19 cellular contexts compared by ENCODE assay signal in the genomic region with DNA sequence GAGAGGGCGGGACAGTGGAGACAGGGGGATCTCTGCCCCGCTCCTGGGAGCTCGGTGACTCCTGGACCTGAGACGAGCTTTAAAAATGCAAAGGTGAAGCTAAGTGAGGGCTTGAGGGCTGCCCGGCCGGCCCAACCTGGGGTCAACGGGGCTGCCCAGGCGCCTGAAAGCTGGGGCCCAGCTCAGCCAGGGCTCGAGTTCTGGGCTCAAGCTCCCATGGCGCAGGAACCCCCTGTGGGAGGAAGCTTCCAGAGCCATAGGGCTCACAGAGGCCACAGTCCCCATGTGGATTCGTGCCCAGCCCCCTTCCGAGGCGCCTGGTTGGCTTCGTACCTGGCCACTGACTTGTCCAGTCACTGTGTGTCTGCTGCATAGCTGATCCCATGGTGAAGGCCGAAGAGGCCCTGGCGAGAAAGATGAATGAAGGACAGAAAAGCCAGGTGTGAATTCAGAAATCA.
DNase-seq lines count a peak whose midpoint lies in the region; ATAC-seq and TF ChIP-seq lines count a peak whose summit lies in the region.
"Had no signal": no experiment of that assay in that cellular context is flagged by ENCODE, and none has a peak within 500 bp of the region (broad histone marks: within the 10 kb centered on the region; RNA-seq: fewer than 3 reads in every experiment).

No MANE protein-coding gene starts in this region.

- H3K27ac Mint-ChIP-seq in WTC11, result no peak overlapping the region
- no peak overlapping the region for H3K27ac Mint-ChIP-seq in activated CD4-positive, alpha-beta memory T cell treated with anti-CD3 and anti-CD28 coated beads, Interleukin-2, amount 10 ng/mL, durations not matched to agents 7 days and 5 days

- H3K9ac ChIP-seq in BLaER1 treated with 17β-estradiol and CSF1 and Interleukin-3, amounts not matched to agents 10 nM and 100 nM, result peak overlapping the region in 1 of 11 experiments; percentile 18; a peak in 1 of 22 replicates
- H3K9ac ChIP-seq in mucosa of stomach (ENCODE audit: low read length) (peak overlapping the region; percentile 6), mesendoderm (ENCODE audit: low read length) (no peak overlapping the region)

- H3K9me3 ChIP-seq in BLaER1 treated with 17β-estradiol and CSF1 and Interleukin-3, amounts not matched to agents 10 nM and 100 nM (replicated peaks in 1 of 11), result peaks cover 15 to 21% (median 18%) of the 10 kb centered on the region in 11 experiments
- no peaks in the 10 kb centered on the region for H3K9me3 ChIP-seq in mucosa of stomach (ENCODE audit: control insufficient read depth, low read length)
- no peaks in the 10 kb centered on the region for H3K9me3 ChIP-seq in psoas muscle
- H3K9me3 ChIP-seq: MG63 had no signal

- H3K27me3 ChIP-seq in BLaER1 treated with 17β-estradiol and CSF1 and Interleukin-3, amounts not matched to agents 10 nM and 100 nM, result no peaks in the 10 kb centered on the region
- no peaks in the 10 kb centered on the region for H3K27me3 ChIP-seq in mucosa of stomach (ENCODE audit: control insufficient read depth, insufficient read depth, low read length)
- H3K27me3 ChIP-seq in psoas muscle (ENCODE audit: insufficient read depth in 3 of 3, low read length in 2 of 3), result no peaks in the 10 kb centered on the region
- no peaks in the 10 kb centered on the region for H3K27me3 ChIP-seq in mesendoderm (ENCODE audit: insufficient read depth, low read length, poor library complexity)
- H3K27me3 ChIP-seq: MG63 had no signal

- no peak for TF ChIP-seq CTCF in WTC11 (IDR thresholded peaks at IDR 0.05)
- no peak for TF ChIP-seq CTCF in psoas muscle (IDR thresholded peaks at IDR 0.05)

- peaks cover 41 to 71% (median 59%) of the 10 kb centered on the region in 10 experiments for H3K4me1 ChIP-seq in BLaER1 treated with 17β-estradiol and CSF1 and Interleukin-3, amounts not matched to agents 10 nM and 100 nM
- H3K4me1 ChIP-seq in mucosa of stomach (ENCODE audit: control insufficient read depth, insufficient read depth, low read length), result peaks cover 49% of the 10 kb centered on the region
- H3K4me1 ChIP-seq in psoas muscle, result peaks cover 34% of the 10 kb centered on the region
- peaks cover 10% of the 10 kb centered on the region for H3K4me1 ChIP-seq in mesendoderm (ENCODE audit: control insufficient read depth, low read depth, low read length)

- no peak overlapping the region for H3K18ac ChIP-seq in mesendoderm (ENCODE audit: low read length)

- H4K20me1 ChIP-seq in BLaER1 treated with 17β-estradiol and CSF1 and Interleukin-3, amounts not matched to agents 10 nM and 100 nM, result peaks cover 0 to 12% (median 0%) of the 10 kb centered on the region in 11 experiments; a peak in 1 of 22 replicates

- POLR2A ChIA-PET in WTC11 (lab: Charles Lee), result interaction anchor here (1.2 kb wide), 1 partner anchor 13 kb away, joined by 5 read pairs; no protein-coding TSS in a partner anchor
- POLR2A ChIA-PET in activated CD4-positive, alpha-beta memory T cell treated with anti-CD3 and anti-CD28 coated beads, Interleukin-2, amount 10 ng/mL, durations not matched to agents 7 days and 5 days (lab: Charles Lee), result no interaction called here

- H3K27ac ChIP-seq in BLaER1 treated with 17β-estradiol and CSF1 and Interleukin-3, amounts not matched to agents 10 nM and 100 nM, result peak overlapping the region in 2 of 11 experiments; percentile 21 to 37; a peak in 2 of 22 replicates
- H3K27ac ChIP-seq in psoas muscle (peak overlapping the region; percentile 41), mesendoderm (ENCODE audit: low read depth, low read length) (no peak overlapping the region)
- H3K27ac ChIP-seq: C4-2B had no signal

- H3K23ac ChIP-seq in mesendoderm (ENCODE audit: low read length), result no peak overlapping the region

- ATAC-seq in WTC11 (no peak), psoas muscle (peak in 2 of 4 donors; percentile 11 to 19)

- intact Hi-C loops in psoas muscle (cut with DNase I), result no loop called here

- no peak overlapping the region for H4K5ac ChIP-seq in mesendoderm (ENCODE audit: low read length)

- DNase-seq in WTC11 (ENCODE audit: low spot score) (no peak), psoas muscle (no peak), mesendoderm (no peak), NCI-H1930 (lab: John Stamatoyannopoulos, UW) (no peak)
- no peak for DNase-seq in activated effector memory CD4-positive, alpha-beta T cell treated with Interleukin-2 at 50 U/mL for 16 hours
- DNase-seq in activated CD4-positive, alpha-beta memory T cell treated with anti-CD3 and anti-CD28 coated beads, Interleukin-2, amount 10 ng/mL, durations not matched to agents 7 days and 5 days, result no peak
- DNase-seq: COR-L47, DMS153, EL, Karpas-422, MG63, NCI-H1092 treated with DMSO at 0.1 percent for 48 hours, NCI-H187, NCI-H345, NCI-H526, SHP77 had no signal

- peak overlapping the region in 9 of 11 experiments; percentile 70 to 97 (median 81); a peak in 15 of 22 replicates for H3K4me2 ChIP-seq in BLaER1 treated with 17β-estradiol and CSF1 and Interleukin-3, amounts not matched to agents 10 nM and 100 nM
- no peak overlapping the region for H3K4me2 ChIP-seq in mesendoderm (ENCODE audit: low read length)

- H2AK5ac ChIP-seq in mesendoderm (ENCODE audit: low read length), result no peak overlapping the region

- peaks cover 11% of the 10 kb centered on the region for H3K36me3 Mint-ChIP-seq in WTC11
- H3K36me3 Mint-ChIP-seq in activated CD4-positive, alpha-beta memory T cell treated with anti-CD3 and anti-CD28 coated beads, Interleukin-2, amount 10 ng/mL, durations not matched to agents 7 days and 5 days (ENCODE audit: low read depth), result no peaks in the 10 kb centered on the region

- CTCF ChIA-PET in WTC11 (lab: Charles Lee), result interaction anchor here (0.5 to 2.2 kb wide), 4 partner anchors 9 to 1381 kb away, joined by 3 to 10 read pairs (median 5); no protein-coding TSS in a partner anchor
- CTCF ChIA-PET in activated CD4-positive, alpha-beta memory T cell treated with anti-CD3 and anti-CD28 coated beads, Interleukin-2, amount 10 ng/mL, durations not matched to agents 7 days and 5 days (lab: Charles Lee), result interaction anchor here (2.3 kb wide), 1 partner anchor 9 kb away, joined by 9 read pairs; no protein-coding TSS in a partner anchor

- no peak overlapping the region for H2BK15ac ChIP-seq in mesendoderm (replicated peaks; ENCODE audit: low read depth)

- H3K4me1 Mint-ChIP-seq in WTC11, result peaks cover 20% of the 10 kb centered on the region
- no peaks in the 10 kb centered on the region for H3K4me1 Mint-ChIP-seq in activated CD4-positive, alpha-beta memory T cell treated with anti-CD3 and anti-CD28 coated beads, Interleukin-2, amount 10 ng/mL, durations not matched to agents 7 days and 5 days

- H3K9me3 Mint-ChIP-seq in WTC11, result peaks cover 10% of the 10 kb centered on the region
- H3K9me3 Mint-ChIP-seq in activated CD4-positive, alpha-beta memory T cell treated with anti-CD3 and anti-CD28 coated beads, Interleukin-2, amount 10 ng/mL, durations not matched to agents 7 days and 5 days, result peaks cover 6% of the 10 kb centered on the region

- H4K8ac ChIP-seq in mesendoderm (ENCODE audit: low read depth, low read length), result no peak overlapping the region

- WGBS in psoas muscle, 3 donors, result 94 to 95% (median 94%) methylated on average over 16 of the region's 16 CpGs
- WGBS in mesendoderm (ENCODE audit: extremely low coverage, insufficient coverage, low lambda C conversion rate), result no CpG with 5 or more reads among the region's 16 CpGs

- no peak overlapping the region for H3K56ac ChIP-seq in mesendoderm (ENCODE audit: low read length)

- peaks cover 5% of the 10 kb centered on the region; the same call in 1 of the 2 replicates for H3K27me3 Mint-ChIP-seq in WTC11 (ENCODE audit: low read depth)
- no peaks in the 10 kb centered on the region for H3K27me3 Mint-ChIP-seq in activated CD4-positive, alpha-beta memory T cell treated with anti-CD3 and anti-CD28 coated beads, Interleukin-2, amount 10 ng/mL, durations not matched to agents 7 days and 5 days

- H3K79me1 ChIP-seq in mesendoderm (ENCODE audit: low read length), result no peaks in the 10 kb centered on the region

- H3K36me3 ChIP-seq in BLaER1 treated with 17β-estradiol and CSF1 and Interleukin-3, amounts not matched to agents 10 nM and 100 nM, result peaks cover 0 to 17% (median 11%) of the 10 kb centered on the region in 11 experiments; a peak in 15 of 22 replicates
- no peaks in the 10 kb centered on the region for H3K36me3 ChIP-seq in mucosa of stomach (ENCODE audit: control insufficient read depth, insufficient read depth, low read length)
- H3K36me3 ChIP-seq in psoas muscle (ENCODE audit: insufficient read depth in 1 of 2, low read depth in 1 of 2), result no peaks in the 10 kb centered on the region
- no peaks in the 10 kb centered on the region for H3K36me3 ChIP-seq in mesendoderm (ENCODE audit: control insufficient read depth, insufficient read depth, low read length)
- H3K36me3 ChIP-seq: MG63 had no signal

- no peaks in the 10 kb centered on the region for H3K79me2 ChIP-seq in mesendoderm (ENCODE audit: control insufficient read depth, insufficient read depth, low read length)

- H2BK120ac ChIP-seq in mesendoderm (ENCODE audit: low read depth, low read length), result no peak overlapping the region

- no peak overlapping the region for H3K4me3 Mint-ChIP-seq in WTC11
- no peak overlapping the region for H3K4me3 Mint-ChIP-seq in activated CD4-positive, alpha-beta memory T cell treated with anti-CD3 and anti-CD28 coated beads, Interleukin-2, amount 10 ng/mL, durations not matched to agents 7 days and 5 days

- no peak overlapping the region for H3K4ac ChIP-seq in mesendoderm (ENCODE audit: low read depth, low read length)

- H2BK5ac ChIP-seq in mesendoderm (ENCODE audit: low read length), result no peak overlapping the region

- H3K4me3 ChIP-seq in BLaER1 treated with 17β-estradiol and CSF1 and Interleukin-3, amounts not matched to agents 10 nM and 100 nM, result no peak overlapping the region
- H3K4me3 ChIP-seq in mucosa of stomach (ENCODE audit: low read length) (no peak overlapping the region), psoas muscle (no peak overlapping the region), mesendoderm (ENCODE audit: low read length) (no peak overlapping the region)
- H3K4me3 ChIP-seq: MG63 had no signal

TF ChIP-seq in WTC11, 78 proteins besides CTCF, POLR2A, EP300 and RAD21 (continues in another document):
- TF ChIP-seq FOXP1 (CRISPR knock-in tag; IDR thresholded peaks at IDR 0.05; ENCODE audit: borderline replicate concordance), result 0 out of 2 replicates have a peak, but pooled peaks have one; percentile 50
